21 cellular contexts compared by ENCODE assay signal in the genomic region with DNA sequence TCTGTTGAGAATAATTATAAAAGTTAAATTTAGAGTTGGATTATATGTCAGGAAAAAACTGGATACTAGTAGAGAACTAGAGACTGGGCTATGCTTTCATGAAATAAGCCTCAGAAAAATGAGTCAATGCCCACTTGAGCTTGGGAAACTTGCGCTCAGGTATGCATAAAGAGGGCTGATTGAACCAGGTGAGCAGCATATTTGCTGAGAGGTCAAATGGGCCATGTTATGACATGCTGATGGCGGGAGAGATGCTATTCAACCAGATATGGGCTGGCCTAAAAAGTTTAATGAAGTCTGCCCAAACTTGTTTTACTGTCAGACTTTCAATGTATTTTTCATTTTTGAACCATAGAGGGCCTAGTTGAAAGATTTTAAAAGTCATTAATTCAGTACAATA.
"Had no signal": no experiment of that assay in that cellular context is flagged by ENCODE, and none has a peak within 500 bp of the region (broad histone marks: within the 10 kb centered on the region; RNA-seq: fewer than 3 reads in every experiment).

No MANE protein-coding gene starts in this region.

- H3K27ac ChIP-seq: lower lobe of right lung, ovary, psoas muscle, skin epidermis, spleen, thoracic aorta, tibial nerve, vagina had no signal

- H3K36me3 ChIP-seq: esophagus squamous epithelium, lower lobe of right lung, ovary, spleen, thoracic aorta, tibial nerve, vagina had no signal

- H3K27me3 ChIP-seq: esophagus squamous epithelium, ovary, spleen, tibial nerve, vagina had no signal

- ATAC-seq: left ventricle myocardium superior; lower lobe of right lung; natural killer cell; psoas muscle; right cardiac atrium; stimulated activated naive B cell treated with anti-CD40 and anti-IgM and Interleukin-4, amounts not matched to agents 10 μg/mL and 1 μg/mL and 100 μg/mL, for 72 hours had no signal

- DNase-seq: cortex of kidney; effector CD4-positive, alpha-beta T cell; esophagus squamous epithelium; hypothalamus; immature natural killer cell; islet precursor cell; left ventricle myocardium superior; lower lobe of right lung; natural killer cell; occipital lobe; ovary; posterior cingulate gyrus; psoas muscle; right cardiac atrium; spleen; stimulated activated CD4-positive, alpha-beta T cell treated with anti-CD3 and anti-CD28 coated beads, Interleukin-2, amount 100 ng/mL, for 48 hours; stimulated activated naive B cell treated with anti-CD40 and anti-IgM and Interleukin-4, amounts not matched to agents 10 μg/mL and 1 μg/mL and 100 μg/mL, for 72 hours had no signal

- H3K9me3 ChIP-seq: esophagus squamous epithelium, lower lobe of right lung, ovary, psoas muscle, thoracic aorta, vagina had no signal

- H3K4me1 ChIP-seq: lower lobe of right lung, psoas muscle, spleen, tibial nerve, vagina had no signal

- H3K4me3 ChIP-seq: esophagus squamous epithelium, lower lobe of right lung, ovary, psoas muscle, skin epidermis, spleen, thoracic aorta, tibial nerve, vagina had no signal
